ENCODE assay signal across 8 cellular contexts in the genomic region with DNA sequence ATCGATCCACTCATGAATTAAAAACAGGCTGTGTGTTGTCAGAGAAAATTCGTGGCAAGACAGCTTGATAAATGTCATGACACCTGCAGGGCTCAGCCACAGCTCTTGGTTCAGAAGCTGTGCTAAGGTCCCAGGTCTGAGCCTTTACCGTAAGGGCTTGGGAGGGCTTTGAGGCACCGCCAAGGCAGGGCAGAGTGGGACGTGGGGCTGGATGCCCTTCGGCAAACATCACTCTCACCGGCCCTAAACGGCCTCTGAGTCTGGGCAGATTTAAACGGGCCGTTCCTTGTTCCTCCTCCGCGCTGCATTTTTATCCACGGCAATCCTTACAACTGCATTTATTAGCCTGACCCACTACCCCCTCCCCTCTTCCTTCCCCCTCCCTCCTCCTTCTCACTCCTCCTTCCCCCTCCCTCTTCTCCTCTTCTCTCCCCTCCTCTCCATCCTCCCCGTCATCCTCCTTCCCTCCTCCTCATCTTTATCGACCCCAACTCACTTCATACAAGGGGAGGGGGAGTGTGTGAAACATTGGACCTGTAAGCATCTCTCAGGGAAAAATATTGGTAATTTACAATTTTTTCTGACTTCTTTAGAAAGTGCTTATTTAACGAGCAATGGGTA. TPM values are rescaled to one million over a fixed set of nuclear protein-coding genes. Genes with fewer than 3 reads are reported as not detected.
A peak's percentile ranks its signal among the peaks of the same experiment; 100 is the strongest.
DNase-seq lines count a peak whose midpoint lies in the region; ATAC-seq, FAIRE-seq and TF ChIP-seq lines count a peak whose summit lies in the region.
"Had no signal": no experiment of that assay in that cellular context is flagged by ENCODE, and none has a peak within 500 bp of the region (broad histone marks: within the 10 kb centered on the region; RNA-seq: fewer than 3 reads in every experiment).

No MANE protein-coding gene starts in this region.

- CTCF ChIA-PET in RWPE1 (lab: Yijun Ruan, JAX) = no interaction called here

- no peak for DNase-seq in GM19239 (ENCODE audit: insufficient read length, low spot score)
- DNase-seq in RWPE1 (ENCODE audit: low spot score) = no peak
- peak; percentile 42 for DNase-seq in fibroblast of villous mesenchyme (ENCODE audit: low read depth)
- no peak for DNase-seq in gastrocnemius medialis
- no peak for DNase-seq in HUDEP-2 (lab: John Stamatoyannopoulos, UW; ENCODE audit: unreplicated experiment in 76 of 76)
- DNase-seq in NCI-H1092 (lab: John Stamatoyannopoulos, UW) = no peak
- DNase-seq: NCI-H146 had no signal

- H3K9me3 ChIP-seq in gastrocnemius medialis = no peaks in the 10 kb centered on the region

- TF ChIP-seq CTCF in RWPE1 (conservative IDR thresholded peaks at IDR 0.05; ENCODE audit: low read depth) (no peak), fibroblast of villous mesenchyme (IDR thresholded peaks at IDR 0.05; ENCODE audit: insufficient read depth, low read depth, low read length) (no peak), gastrocnemius medialis (IDR thresholded peaks at IDR 0.05 in 4 of 5, conservative IDR thresholded peaks at IDR 0.05 in 1 of 5) (no peak)

- TF ChIP-seq POLR2A in gastrocnemius medialis (IDR thresholded peaks at IDR 0.05) = no peak

- peak; percentile 48 for FAIRE-seq in GM19239 (lab: Jason Lieb, UNC)

- no peak for ATAC-seq in gastrocnemius medialis
- ATAC-seq in HG02678 (IDR thresholded peaks at IDR 0.05; ENCODE audit: unreplicated experiment) = no peak

- peaks cover 50 to 62% of the 10 kb centered on the region in 2 donors for H3K4me1 ChIP-seq in gastrocnemius medialis

- H3K4me3 ChIP-seq in fibroblast of villous mesenchyme (ENCODE audit: low read depth, low read length) (no peak overlapping the region), gastrocnemius medialis (no peak overlapping the region)

- H3K27me3 ChIP-seq in gastrocnemius medialis = no peaks in the 10 kb centered on the region

- POLR2A ChIA-PET in RWPE1 (lab: Yijun Ruan, JAX; ENCODE audit: low non-redundant PET) = no interaction called here

- H3K36me3 ChIP-seq in gastrocnemius medialis = no peaks in the 10 kb centered on the region

- in situ Hi-C loops in gastrocnemius medialis (cut with MboI; ENCODE audit: low sequenced_read_pairs in 4 of 4) = no loop called here

- H3K27ac ChIP-seq in RWPE1 (peak overlapping the region; percentile 100; the same call in 1 of the 2 replicates), gastrocnemius medialis (peak overlapping the region; percentile 27 to 100 (median 72))

- intact Hi-C loops in gastrocnemius medialis (cut with DNase I; ENCODE audit: low total_unique reads) = no loop called here

RNA-seq across cellular contexts. Expression of a gene that starts 33.9 kb away (rescaled TPM):
- total RNA-seq in fibroblast of villous mesenchyme (3.9 and 5.2 TPM in 2 replicates), gastrocnemius medialis (10 to 100 TPM; 28.6 to 55.0 (median 50.4) TPM)
